Comparison of ENCODE assay signal across 1 cellular context in the genomic region with DNA sequence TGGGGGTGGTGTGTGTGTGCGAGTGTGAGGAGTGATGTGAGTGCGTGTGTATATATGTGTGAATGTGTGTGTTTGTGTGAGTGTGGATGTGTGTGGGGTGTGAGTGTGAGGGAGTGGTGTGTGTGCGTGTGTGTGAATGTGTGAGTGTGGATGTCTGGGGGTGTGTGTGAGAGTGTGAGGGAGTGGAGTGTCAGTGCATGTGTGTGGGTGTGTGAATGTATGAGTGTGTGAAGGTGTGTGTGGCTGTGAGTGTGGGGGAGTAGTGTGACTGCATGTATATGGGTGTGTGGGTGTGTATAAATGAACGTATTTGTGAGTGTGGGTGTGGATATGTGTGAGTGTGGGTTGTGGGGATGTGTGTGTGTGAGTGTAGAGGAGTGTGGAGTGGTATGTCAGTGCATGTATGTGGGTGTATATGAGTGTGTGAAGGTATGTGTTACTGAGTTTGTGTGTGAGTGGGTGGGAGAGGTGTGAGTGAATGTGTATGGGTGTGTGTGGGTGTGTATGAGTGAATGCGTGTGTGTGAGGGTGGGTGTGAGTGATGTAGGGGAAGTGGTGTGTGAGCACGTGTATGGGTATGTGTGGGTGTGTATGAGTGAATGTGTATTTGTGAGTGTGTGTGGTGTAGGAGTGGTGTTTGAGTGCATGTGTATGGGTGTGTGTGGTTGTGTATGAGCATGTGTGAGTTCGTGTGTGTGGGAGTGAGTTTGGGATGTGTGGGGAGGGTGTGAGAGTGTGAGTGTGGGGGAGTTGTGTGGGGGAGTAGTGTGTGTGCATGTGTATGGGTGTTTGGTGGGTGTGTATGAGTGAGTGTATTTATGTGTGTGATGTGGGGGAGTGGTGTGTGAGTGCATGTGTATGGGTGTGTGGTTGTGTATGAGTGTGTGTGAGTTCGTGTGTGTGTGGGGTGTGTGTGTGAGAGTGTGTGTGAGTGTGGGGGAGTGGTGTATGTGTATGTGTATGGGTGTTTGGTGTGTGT.
TF ChIP-seq lines count a peak whose summit lies in the region.

No MANE protein-coding gene starts in this region.

TF ChIP-seq in IMR-90, 13 proteins besides CTCF, POLR2A, EP300 and RAD21:
- no peak for TF ChIP-seq SMC3 (IDR thresholded peaks at IDR 0.05; ENCODE audit: low read depth, low read length)
